Comparison of ENCODE assay signal across 8 cellular contexts in genomic region chr12:77152623-77153193, GRCh38.
DNase-seq lines count a peak whose midpoint lies in the region; ATAC-seq, FAIRE-seq and TF ChIP-seq lines count a peak whose summit lies in the region.

No MANE protein-coding gene starts in this region.

- no peaks in the 10 kb centered on the region for H3K27me3 ChIP-seq in GM23248 (replicated peaks; ENCODE audit: insufficient read depth)
- H3K27me3 ChIP-seq in adrenal gland: no peaks in the 10 kb centered on the region
- H3K27me3 ChIP-seq in kidney epithelial cell (ENCODE audit: control insufficient read depth, insufficient read depth, low read length): no peaks in the 10 kb centered on the region
- no peaks in the 10 kb centered on the region for H3K27me3 ChIP-seq in Karpas-422 (ENCODE audit: low read length)

- TF ChIP-seq POLR2A in A549 (IDR thresholded peaks at IDR 0.05; ENCODE audit: low read length): no peak
- no peak for TF ChIP-seq POLR2A in adrenal gland (IDR thresholded peaks at IDR 0.05)

- no peak for ATAC-seq in A549
- no peak for ATAC-seq in GM19397 (IDR thresholded peaks at IDR 0.05; ENCODE audit: unreplicated experiment)

- no peak for FAIRE-seq in A549 (lab: Jason Lieb, UNC)

- 3% methylated on average over 2 of the region's 2 CpGs for WGBS in A549 (ENCODE audit: missing lambda C conversion rate)
- WGBS in GM23248 (ENCODE audit: low coverage in 1 of 2, low lambda C conversion rate in 2 of 2, missing lambda C conversion rate in 2 of 2), 2 experiments: 0 to 2% methylated on average over 2 of the region's 2 CpGs
- 3 to 10% (median 7%) methylated on average over 2 of the region's 2 CpGs for WGBS in adrenal gland, 4 donors

- H3K79me2 ChIP-seq in GM23248 (ENCODE audit: insufficient read depth) (no peaks in the 10 kb centered on the region), Karpas-422 (ENCODE audit: low read length) (no peaks in the 10 kb centered on the region)

- TF ChIP-seq EP300 in A549 (IDR thresholded peaks at IDR 0.05): no peak

- TF ChIP-seq RAD21 in A549 (conservative IDR thresholded peaks at IDR 0.05 in 1 of 2, IDR thresholded peaks at IDR 0.05 in 1 of 2): peak; percentile 50 to 56; a peak in 4 of 5 replicates

- H2AFZ ChIP-seq in GM23248 (no peak overlapping the region), Karpas-422 (ENCODE audit: low read length) (no peak overlapping the region)

- H3K4me1 ChIP-seq in A549 (no peaks in the 10 kb centered on the region), GM23248 (ENCODE audit: insufficient read depth) (peaks cover 8% of the 10 kb centered on the region; the same call in 1 of the 2 replicates), adrenal gland (replicated peaks in 1 of 2) (no peaks in the 10 kb centered on the region), Karpas-422 (ENCODE audit: low read length) (no peaks in the 10 kb centered on the region)

- peak in 1 of 2 experiments; percentile 31 for DNase-seq in A549 (ENCODE audit: low read depth in 1 of 2, low spot score in 1 of 2)
- peak; percentile 77 for DNase-seq in GM23248
- no peak for DNase-seq in adrenal gland
- no peak for DNase-seq in kidney epithelial cell (ENCODE audit: low read depth)
- no peak for DNase-seq in NCI-H1930 (lab: John Stamatoyannopoulos, UW)
- DNase-seq in T-helper 9 cell: no peak
- no peak for DNase-seq in Karpas-422

- H3K4me2 ChIP-seq in A549: no peak overlapping the region
- no peak overlapping the region for H3K4me2 ChIP-seq in GM23248 (ENCODE audit: unreplicated experiment)
- H3K4me2 ChIP-seq in Karpas-422 (ENCODE audit: low read depth, low read length, poor library complexity, severe bottlenecking): no peak overlapping the region

- CTCF ChIA-PET in A549 (lab: Yijun Ruan, JAX): interaction anchor here (0.5 to 1.8 kb wide), 9 partner anchors 15 to 771 kb away, joined by 3 to 5 read pairs (median 4); no protein-coding TSS in a partner anchor

- H3K9ac ChIP-seq in GM23248 (no peak overlapping the region), Karpas-422 (ENCODE audit: low read length) (no peak overlapping the region)

- no peaks in the 10 kb centered on the region for H3K36me3 ChIP-seq in GM23248 (ENCODE audit: low read depth)
- H3K36me3 ChIP-seq in adrenal gland (replicated peaks in 1 of 2): no peaks in the 10 kb centered on the region
- H3K36me3 ChIP-seq in kidney epithelial cell (ENCODE audit: control insufficient read depth, insufficient read depth, low read length): no peaks in the 10 kb centered on the region
- H3K36me3 ChIP-seq in Karpas-422 (ENCODE audit: insufficient read depth, low read length): no peaks in the 10 kb centered on the region

- no peaks in the 10 kb centered on the region for H4K20me1 ChIP-seq in GM23248 (ENCODE audit: insufficient read depth)
- no peaks in the 10 kb centered on the region for H4K20me1 ChIP-seq in Karpas-422 (ENCODE audit: insufficient read depth, low read depth, low read length)

- H3K4me3 ChIP-seq in A549 (no peak overlapping the region), GM23248 (no peak overlapping the region), adrenal gland (no peak overlapping the region), kidney epithelial cell (ENCODE audit: low read depth, low read length) (no peak overlapping the region), Karpas-422 (ENCODE audit: low read length) (no peak overlapping the region)

- intact Hi-C loops in adrenal gland (cut with DNase I): no loop called here

- H3K9me3 ChIP-seq in A549: no peaks in the 10 kb centered on the region
- no peaks in the 10 kb centered on the region for H3K9me3 ChIP-seq in GM23248 (ENCODE audit: low read depth)
- H3K9me3 ChIP-seq in adrenal gland (replicated peaks in 1 of 3): no peaks in the 10 kb centered on the region
- no peaks in the 10 kb centered on the region for H3K9me3 ChIP-seq in Karpas-422 (ENCODE audit: low read length)

- H3K27ac ChIP-seq in A549: no peak overlapping the region
- no peak overlapping the region for H3K27ac ChIP-seq in GM23248
- no peak overlapping the region for H3K27ac ChIP-seq in adrenal gland
- no peak overlapping the region for H3K27ac ChIP-seq in Karpas-422 (ENCODE audit: low read length)

- H3F3A ChIP-seq in GM23248 (ENCODE audit: insufficient read depth): no peaks in the 10 kb centered on the region

- in situ Hi-C loops in GM23248 (cut with MboI): no loop called here

- TF ChIP-seq CTCF in A549 (IDR thresholded peaks at IDR 0.05) (peak; percentile 36), adrenal gland (IDR thresholded peaks at IDR 0.05) (peak in 5 of 6 experiments; percentile 13 to 48 (median 35)), kidney epithelial cell (IDR thresholded peaks at IDR 0.05; ENCODE audit: insufficient read depth, low read length, poor library complexity, severe bottlenecking) (peak; percentile 43)

- H3K9me2 ChIP-seq in GM23248 (ENCODE audit: insufficient read depth) (no peaks in the 10 kb centered on the region), Karpas-422 (replicated peaks; ENCODE audit: insufficient read depth, low read length) (no peaks in the 10 kb centered on the region)

- POLR2A ChIA-PET in A549 (lab: Yijun Ruan, JAX): no interaction called here

TF ChIP-seq in A549, 52 proteins besides CTCF, POLR2A, EP300 and RAD21:
- TF ChIP-seq GATA3 (IDR thresholded peaks at IDR 0.05; ENCODE audit: borderline replicate concordance) (no peak), SMC3 (IDR thresholded peaks at IDR 0.05) (peak; percentile 49), CBX8 (IDR thresholded peaks at IDR 0.05) (no peak), CHD2 (IDR thresholded peaks at IDR 0.05; ENCODE audit: low read length, partially characterized antibody) (no peak), MAFK (IDR thresholded peaks at IDR 0.05; ENCODE audit: partially characterized antibody) (no peak), FOSB (CRISPR knock-in tag; IDR thresholded peaks at IDR 0.05) (no peak), NPAS2 (CRISPR knock-in tag; IDR thresholded peaks at IDR 0.05; ENCODE audit: borderline replicate concordance) (no peak)
